In genomic region chr12:59619461-59620240, GRCh38 we compare ENCODE assay signal across 1 cellular context.
TF ChIP-seq lines count a peak whose summit lies in the region.

No MANE protein-coding gene starts in this region.

TF ChIP-seq in GM12878, 131 proteins besides CTCF, POLR2A, EP300 and RAD21 (continued from another document):
- TF ChIP-seq BCLAF1 (IDR thresholded peaks at IDR 0.05) (no peak), STAT1 (conservative IDR thresholded peaks at IDR 0.05) (no peak), MTA3 (IDR thresholded peaks at IDR 0.05; ENCODE audit: borderline replicate concordance, low read length) (no peak), SP1 (IDR thresholded peaks at IDR 0.05; ENCODE audit: low read depth, low read length) (no peak), RFX5 (IDR thresholded peaks at IDR 0.05; ENCODE audit: low read depth, low read length) (no peak), SMAD5 (IDR thresholded peaks at IDR 0.05; ENCODE audit: low read depth) (no peak), TCF7 (IDR thresholded peaks at IDR 0.05; ENCODE audit: borderline replicate concordance) (no peak)
